9 cellular contexts compared by ENCODE assay signal in genomic region chr3:101791778-101792177, GRCh38. TPM values are rescaled to one million over a fixed set of nuclear protein-coding genes. Genes with fewer than 3 reads are reported as not detected.
DNase-seq lines count a peak whose midpoint lies in the region; ATAC-seq lines count a peak whose summit lies in the region.
"Had no signal": no experiment of that assay in that cellular context is flagged by ENCODE, and none has a peak within 500 bp of the region (broad histone marks: within the 10 kb centered on the region; RNA-seq: fewer than 3 reads in every experiment).

No MANE protein-coding gene starts in this region.

- no peaks in the 10 kb centered on the region for H3K27me3 ChIP-seq in SJCRH30

- POLR2A ChIA-PET in T-cell (lab: Charles Lee) = interaction anchor here in 1 of 2 donors (0.6 kb wide), 1 partner anchor 11 kb away, joined by 3 read pairs; no protein-coding TSS in a partner anchor

- peak overlapping the region; percentile 72 to 85 for H3K27ac Mint-ChIP-seq in T-cell

- ATAC-seq in GM18502 (IDR thresholded peaks at IDR 0.05; ENCODE audit: poor library complexity, unreplicated experiment) (peak; percentile 98), GM19467 (IDR thresholded peaks at IDR 0.05; ENCODE audit: unreplicated experiment) (peak; percentile 95), HG03060 (IDR thresholded peaks at IDR 0.05; ENCODE audit: low read depth, unreplicated experiment) (peak; percentile 99), T-cell (replicated peaks in 1 of 4) (no peak)
- ATAC-seq: esophagus mucosa had no signal

- H3K36me3 Mint-ChIP-seq in T-cell = peaks cover 76% of the 10 kb centered on the region

- H3K4me1 ChIP-seq in SJCRH30 = no peaks in the 10 kb centered on the region

- peaks cover 76 to 86% (median 78%) of the 10 kb centered on the region in 3 donors for H3K4me1 Mint-ChIP-seq in T-cell

- H3K27ac ChIP-seq in SJCRH30 = no peak overlapping the region

- H3K9me3 ChIP-seq in SJCRH30 (replicated peaks) = peaks cover 4% of the 10 kb centered on the region

- CTCF ChIA-PET in T-cell (lab: Charles Lee) = interaction anchor here (0.6 to 2.4 kb wide), 4 partner anchors 11 to 433 kb away, joined by 3 to 12 read pairs (median 3); no protein-coding TSS in a partner anchor

- no peaks in the 10 kb centered on the region for H3K27me3 Mint-ChIP-seq in T-cell

- H3K4me3 ChIP-seq in SJCRH30 = no peak overlapping the region

- DNase-seq in T-cell (no peak), NCI-H1694 treated with DMSO at 0.1 percent for 48 hours (lab: John Stamatoyannopoulos, UW) (no peak), NCI-H2227 treated with DMSO at 0.1 percent for 48 hours (lab: John Stamatoyannopoulos, UW) (no peak), SJCRH30 (no peak), DMS53 (lab: John Stamatoyannopoulos, UW) (no peak)

- peaks cover 0 to 4% (median 0%) of the 10 kb centered on the region in 3 donors for H3K9me3 Mint-ChIP-seq in T-cell

- peaks cover 84% of the 10 kb centered on the region for H3K36me3 ChIP-seq in SJCRH30

- peak overlapping the region in 1 of 3 donors; percentile 29 for H3K4me3 Mint-ChIP-seq in T-cell

RNA-seq across cellular contexts. Expression of gene NXPE3, which starts 12.8 kb away (rescaled TPM):
- total RNA-seq in T-cell = 10 to 100 TPM; 38.0 to 44.8 (median 41.3) TPM
- 28.0 and 30.2 TPM in 2 replicates for total RNA-seq in SJCRH30 (2014; rRNA removed; shearing (Covaris generic))

RNA-seq across cellular contexts. Expression of gene NFKBIZ, which starts 57.5 kb away (rescaled TPM):
- 100 to 1,000 TPM; 130 to 720 (median 132) TPM for total RNA-seq in T-cell
- 5.6 and 5.7 TPM in 2 replicates for total RNA-seq in SJCRH30 (2014; rRNA removed; shearing (Covaris generic))

Comparison
In these comparisons a context has a peak if more than half of its experiments do, and no peak if none do; other contexts are left out.
1. ATAC-seq: peak in GM18502 (single experiment), GM19467 (single experiment) and HG03060 (single experiment); none in T-cell (0 of 4).
2. RNA of gene NFKBIZ, which starts 57.5 kb away (total RNA-seq): 130 to 720 TPM in T-cell; 5.6 to 5.7 TPM in SJCRH30; every median in the first group is over 10 times any median in the second.